Comparison of ENCODE assay signal across 7 cellular contexts in the genomic region with DNA sequence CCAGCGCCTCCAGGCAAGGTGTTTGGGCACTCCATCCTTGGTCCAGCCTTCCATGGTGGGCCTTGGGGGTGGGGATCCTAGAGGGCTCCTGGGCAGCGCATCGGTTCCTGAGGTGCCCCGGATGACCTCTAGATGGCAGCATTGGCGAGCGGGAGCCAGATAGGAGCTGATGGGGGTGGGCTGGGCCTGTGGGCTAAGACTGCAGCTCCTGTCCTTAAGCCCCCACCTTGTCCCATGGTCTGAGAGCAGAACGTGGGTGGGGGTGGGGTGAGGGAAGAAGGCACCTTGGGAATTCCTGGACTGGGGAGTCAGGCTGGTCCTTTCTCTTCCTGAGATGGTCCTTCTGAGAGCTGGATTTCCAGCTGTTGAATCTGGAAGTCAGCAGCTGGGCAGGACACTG.
A peak's percentile ranks its signal among the peaks of the same experiment; 100 is the strongest.
DNase-seq lines count a peak whose midpoint lies in the region; ATAC-seq, FAIRE-seq and TF ChIP-seq lines count a peak whose summit lies in the region.

No MANE protein-coding gene starts in this region.

- 14% methylated on average over 7 of the region's 7 CpGs for WGBS in GM12878 (ENCODE audit: insufficient coverage, insufficient replicate concordance, low lambda C conversion rate, missing lambda C conversion rate)

- H3K27me3 ChIP-seq in MG63 = no peaks in the 10 kb centered on the region
- peaks cover 0 to 4% of the 10 kb centered on the region in 2 experiments; a peak in 3 of 4 replicates for H3K27me3 ChIP-seq in GM12878 (replicated peaks in 1 of 2; ENCODE audit: control insufficient read depth in 2 of 2, insufficient read depth in 2 of 2, low read length in 1 of 2)
- peaks cover 24% of the 10 kb centered on the region for H3K27me3 ChIP-seq in keratinocyte (ENCODE audit: control insufficient read depth, extremely low read depth, insufficient read depth, low read length)

- peak; percentile 74 for TF ChIP-seq RAD21 in GM12878 (IDR thresholded peaks at IDR 0.05; ENCODE audit: insufficient read depth, low read depth, low read length)

- H3K4me2 ChIP-seq in GM12878 (ENCODE audit: control insufficient read depth, insufficient read depth) = no peak overlapping the region
- H3K4me2 ChIP-seq in keratinocyte (ENCODE audit: control insufficient read depth, extremely low read depth, insufficient read depth, low read depth, low read length) = no peak overlapping the region

- FAIRE-seq in GM12878 (lab: Jason Lieb, UNC) = peak; percentile 57
- no peak for FAIRE-seq in keratinocyte (lab: Jason Lieb, UNC)

- dilution Hi-C loops in keratinocyte (cut with MboI; ENCODE audit: extremely low pct_ligation_motif_present, low sequenced_read_pairs) = no loop called here

- H2AFZ ChIP-seq in GM12878 (ENCODE audit: control insufficient read depth, low read depth, low read length) = no peak overlapping the region
- no peak overlapping the region for H2AFZ ChIP-seq in keratinocyte (ENCODE audit: control insufficient read depth, low read length)

- H3K4me3 ChIP-seq in MG63 (no peak overlapping the region), GM12878 (no peak overlapping the region), keratinocyte (ENCODE audit: control insufficient read depth in 2 of 3, extremely low read depth in 1 of 3, insufficient read depth in 2 of 3, low read depth in 1 of 3, low read length in 3 of 3) (no peak overlapping the region)

- no peaks in the 10 kb centered on the region for H3K4me1 ChIP-seq in GM12878 (ENCODE audit: control insufficient read depth, insufficient read depth, low read length)
- H3K4me1 ChIP-seq in keratinocyte (ENCODE audit: control insufficient read depth, extremely low read depth, insufficient read depth, low read length) = no peaks in the 10 kb centered on the region

- H3K9me1 ChIP-seq in keratinocyte (ENCODE audit: control insufficient read depth, extremely low read depth, insufficient read depth, low read length) = no peaks in the 10 kb centered on the region

- TF ChIP-seq CTCF in GM12878 (IDR thresholded peaks at IDR 0.05 in 2 of 3, conservative IDR thresholded peaks at IDR 0.05 in 1 of 3; ENCODE audit: control insufficient read depth in 2 of 3, extremely low read depth in 1 of 3, insufficient read depth in 1 of 3, low read depth in 3 of 3, low read length in 3 of 3) (peak; percentile 86 to 95 (median 86)), keratinocyte (optimal IDR thresholded peaks at IDR 0.05 in 1 of 3, IDR thresholded peaks at IDR 0.05 in 1 of 3, conservative IDR thresholded peaks at IDR 0.05 in 1 of 3; ENCODE audit: extremely low read depth in 1 of 3, insufficient read depth in 2 of 3, low read length in 3 of 3) (peak; percentile 78 to 94 (median 87))

- H3K27ac ChIP-seq in GM12878 (ENCODE audit: control insufficient read depth, insufficient read depth) (no peak overlapping the region), keratinocyte (ENCODE audit: control insufficient read depth, insufficient read depth, low read length) (no peak overlapping the region)

- no peak for TF ChIP-seq POLR2A in GM12878 (IDR thresholded peaks at IDR 0.05; ENCODE audit: low read depth, low read length)

- no peaks in the 10 kb centered on the region for H3K4me1 Mint-ChIP-seq in T-helper 2 cell treated with Interferon-gamma antibody and Interleukin-4, amounts not matched to agents 5 μg/mL and 100 μg/mL, for 36 hours (ENCODE audit: low read depth)

- H3K79me2 ChIP-seq in GM12878 (ENCODE audit: control insufficient read depth, insufficient read depth, low read length) (no peaks in the 10 kb centered on the region), keratinocyte (ENCODE audit: control insufficient read depth, insufficient read depth, low read length) (no peaks in the 10 kb centered on the region)

- intact Hi-C loops in GM12878 (cut with micrococcal nuclease; ENCODE audit: unreplicated experiment) = loop anchor here (10.0 kb wide), 1 partner anchor 749 kb away; no protein-coding TSS in a partner anchor

- BruUV-seq in GM12878 (replicated peaks; lab: Mats Ljungman, UMichigan) = no TSS peak

- CTCF ChIA-PET in GM12878 (lab: Yijun Ruan, JAX) = interaction anchor here (0.6 to 1.9 kb wide), 25 partner anchors 10 to 859 kb away, joined by 3 to 10 read pairs (median 4); no protein-coding TSS in a partner anchor

- H3K36me3 ChIP-seq in MG63 (no peaks in the 10 kb centered on the region), GM12878 (ENCODE audit: control insufficient read depth in 2 of 2, insufficient read depth in 2 of 2, low read length in 1 of 2) (no peaks in the 10 kb centered on the region), keratinocyte (ENCODE audit: control insufficient read depth in 2 of 2, extremely low read depth in 1 of 2, insufficient read depth in 2 of 2, low read length in 2 of 2) (no peaks in the 10 kb centered on the region)

- ATAC-seq in GM12878 = peak; percentile 97

- H3K27me3 Mint-ChIP-seq in T-helper 2 cell treated with Interferon-gamma antibody and Interleukin-4, amounts not matched to agents 5 μg/mL and 100 μg/mL, for 36 hours (ENCODE audit: low read depth) = peaks cover 12% of the 10 kb centered on the region

- TF ChIP-seq EP300 in GM12878 (IDR thresholded peaks at IDR 0.05; ENCODE audit: borderline replicate concordance in 1 of 2, control insufficient read depth in 1 of 2, low read depth in 2 of 2, low read length in 2 of 2) = no peak

- SMC1A ChIA-PET in GM12878 (lab: Charles Lee; ENCODE audit: uncharacterized antibody, unreplicated experiment) = interaction anchor here (0.5 to 1.8 kb wide), 2 partner anchors 19 to 232 kb away, joined by 4 to 6 read pairs; no protein-coding TSS in a partner anchor

- H4K20me1 ChIP-seq in GM12878 (ENCODE audit: control insufficient read depth, insufficient read depth) (no peaks in the 10 kb centered on the region), keratinocyte (ENCODE audit: control insufficient read depth, extremely low read depth, insufficient read depth, low read length) (no peaks in the 10 kb centered on the region)

- in situ Hi-C loops in G401 (cut with HindIII; ENCODE audit: low sequenced_read_pairs) (no loop called here), GM12878 (cut with MboI) (no loop called here)

- no peaks in the 10 kb centered on the region for H3K9me3 Mint-ChIP-seq in T-helper 2 cell treated with Interferon-gamma antibody and Interleukin-4, amounts not matched to agents 5 μg/mL and 100 μg/mL, for 36 hours

- RAD21 ChIA-PET in GM12878 (lab: Charles Lee; ENCODE audit: unreplicated experiment) = interaction anchor here (0.7 to 1.9 kb wide), 5 partner anchors 8 to 911 kb away, joined by 3 to 6 read pairs (median 3); no protein-coding TSS in a partner anchor

- H3K4me3 Mint-ChIP-seq in T-helper 2 cell treated with Interferon-gamma antibody and Interleukin-4, amounts not matched to agents 5 μg/mL and 100 μg/mL, for 36 hours = no peak overlapping the region

- H3K27ac Mint-ChIP-seq in T-helper 2 cell treated with Interferon-gamma antibody and Interleukin-4, amounts not matched to agents 5 μg/mL and 100 μg/mL, for 36 hours = no peak overlapping the region

- no peak overlapping the region for H3K9ac ChIP-seq in GM12878 (ENCODE audit: control insufficient read depth, insufficient read depth, low read length)
- no peak overlapping the region for H3K9ac ChIP-seq in keratinocyte (ENCODE audit: control insufficient read depth, extremely low read depth, insufficient read depth, low read length)

- DNase-seq in G401 (ENCODE audit: low spot score) (peak; percentile 29), MG63 (peak; percentile 54), GM12878 (ENCODE audit: low read depth, low spot score) (no peak), keratinocyte (ENCODE audit: low read depth, low spot score) (no peak), NCI-H1048 (lab: John Stamatoyannopoulos, UW) (no peak)
- DNase-seq in T-helper 2 cell treated with Interferon-gamma antibody and Interleukin-4, amounts not matched to agents 5 μg/mL and 100 μg/mL, for 36 hours (ENCODE audit: low spot score) = peak; percentile 5
- peak; percentile 57 for DNase-seq in stimulated activated CD4-positive, alpha-beta T cell treated with anti-CD3 and anti-CD28 coated beads, Interleukin-4, amount 100 ng/mL, for 1 hour

- H3K36me3 Mint-ChIP-seq in T-helper 2 cell treated with Interferon-gamma antibody and Interleukin-4, amounts not matched to agents 5 μg/mL and 100 μg/mL, for 36 hours (ENCODE audit: low read depth) = no peaks in the 10 kb centered on the region

- POLR2A ChIA-PET in GM12878 (lab: Charles Lee) = no interaction called here

- H3K9me3 ChIP-seq in MG63 (no peaks in the 10 kb centered on the region), GM12878 (replicated peaks; ENCODE audit: control insufficient read depth, insufficient read depth, low read length) (no peaks in the 10 kb centered on the region), keratinocyte (ENCODE audit: control insufficient read depth, low read depth, low read length) (no peaks in the 10 kb centered on the region)

TF ChIP-seq in GM12878, 131 proteins besides CTCF, POLR2A, EP300 and RAD21:
- TF ChIP-seq ZNF622 (IDR thresholded peaks at IDR 0.05) (no peak), TCF7 (IDR thresholded peaks at IDR 0.05; ENCODE audit: borderline replicate concordance) (no peak), BCL11A (IDR thresholded peaks at IDR 0.05; ENCODE audit: low read depth, low read length) (no peak), BACH1 (IDR thresholded peaks at IDR 0.05; ENCODE audit: borderline replicate concordance) (no peak), ETV6 (conservative IDR thresholded peaks at IDR 0.05 in 1 of 2, IDR thresholded peaks at IDR 0.05 in 1 of 2; ENCODE audit: borderline replicate concordance in 1 of 2, low read depth in 1 of 2) (no peak), SMC3 (IDR thresholded peaks at IDR 0.05; ENCODE audit: borderline replicate concordance, low read length) (peak; percentile 40; the same call in 1 of the 2 replicates), STAT3 (IDR thresholded peaks at IDR 0.05; ENCODE audit: low read depth, low read length) (no peak)

Comparison
In these comparisons a context has a peak if more than half of its experiments do, and no peak if none do; other contexts are left out.
1. DNase-seq: peak in G401 (single experiment), MG63 (single experiment), T-helper 2 cell treated with Interferon-gamma antibody and Interleukin-4, amounts not matched to agents 5 μg/mL and 100 μg/mL, for 36 hours (single experiment) and stimulated activated CD4-positive, alpha-beta T cell treated with anti-CD3 and anti-CD28 coated beads, Interleukin-4, amount 100 ng/mL, for 1 hour (single experiment); none in GM12878 (single experiment), keratinocyte (single experiment) and NCI-H1048 (single experiment).